Comparison of ENCODE assay signal across 8 cellular contexts in genomic region chr19:3304871-3305423, GRCh38.
DNase-seq lines count a peak whose midpoint lies in the region; ATAC-seq and TF ChIP-seq lines count a peak whose summit lies in the region.

No MANE protein-coding gene starts in this region.

- H2AFZ ChIP-seq in IMR-90 (replicated peaks; ENCODE audit: low read length, poor library complexity) (peak overlapping the region; percentile 71), parathyroid adenoma (peak overlapping the region; percentile 41)

- H3K9me3 ChIP-seq in IMR-90 (ENCODE audit: control insufficient read depth, insufficient read depth, low read length) (peaks cover 6% of the 10 kb centered on the region), parathyroid adenoma (ENCODE audit: control insufficient read depth, low read length) (no peaks in the 10 kb centered on the region), transverse colon (peaks cover 0 to 7% of the 10 kb centered on the region in 2 donors)

- H3K56ac ChIP-seq in IMR-90 (ENCODE audit: extremely low read depth, insufficient read depth, low read length): no peak overlapping the region

- no TSS peak for BruUV-seq in IMR-90 (replicated peaks; lab: Mats Ljungman, UMichigan)

- no peak overlapping the region for H3K9ac ChIP-seq in IMR-90 (ENCODE audit: low read depth, low read length)
- no peak overlapping the region for H3K9ac ChIP-seq in parathyroid adenoma

- peak; percentile 78 for ATAC-seq in IMR-90 (ENCODE audit: low read depth)

- TF ChIP-seq POLR2A in IMR-90 (IDR thresholded peaks at IDR 0.05; ENCODE audit: low read depth, low read length) (no peak), transverse colon (IDR thresholded peaks at IDR 0.05) (no peak)

- in situ Hi-C loops in IMR-90 (cut with MboI; ENCODE audit: low sequenced_read_pairs) (loop anchor here (25.0 kb wide), 1 partner anchor 307 kb away; the partner anchor contains the start of gene TBXA2R), transverse colon (cut with MboI; ENCODE audit: low pct_ligation_motif_present in 1 of 4, low pct_unique_long_range_greater_than_20kb in 1 of 4, low sequenced_read_pairs in 3 of 4) (loop anchor here in 1 of 4 donors (10.0 kb wide), 1 partner anchor 180 kb away; the partner anchor contains the start of genes SMIM24 and SMIM44)

- dilution Hi-C loops in IMR-90 (cut with HindIII; ENCODE audit: low sequenced_read_pairs, unreplicated experiment): no loop called here

- no peak overlapping the region for H4K8ac ChIP-seq in IMR-90 (ENCODE audit: low read depth in 2 of 2, low read length in 2 of 2)

- H3K36me3 ChIP-seq in IMR-90 (ENCODE audit: control insufficient read depth, insufficient read depth, low read length) (no peaks in the 10 kb centered on the region), parathyroid adenoma (ENCODE audit: control insufficient read depth, insufficient read depth, low read length) (no peaks in the 10 kb centered on the region), transverse colon (no peaks in the 10 kb centered on the region)

- no peaks in the 10 kb centered on the region for H3K9me1 ChIP-seq in IMR-90 (ENCODE audit: insufficient read depth, low read length)

- no peak overlapping the region for H4K5ac ChIP-seq in IMR-90 (ENCODE audit: low read depth, low read length)

- H3K27me3 ChIP-seq in IMR-90 (ENCODE audit: control insufficient read depth, insufficient read depth, low read length) (peaks cover 17% of the 10 kb centered on the region), parathyroid adenoma (ENCODE audit: control insufficient read depth, insufficient read depth, low read length) (no peaks in the 10 kb centered on the region), transverse colon (peaks cover 63% of the 10 kb centered on the region)

- no peak overlapping the region for H2AK9ac ChIP-seq in IMR-90 (replicated peaks; ENCODE audit: low read depth, low read length, poor library complexity)

- H3K4me1 ChIP-seq in IMR-90 (ENCODE audit: control insufficient read depth, insufficient read depth, low read length) (no peaks in the 10 kb centered on the region), parathyroid adenoma (no peaks in the 10 kb centered on the region), transverse colon (peaks cover 0 to 10% (median 4%) of the 10 kb centered on the region in 4 donors)

- H3K79me1 ChIP-seq in IMR-90 (ENCODE audit: low read depth in 1 of 2, low read length in 2 of 2): no peaks in the 10 kb centered on the region

- H2BK120ac ChIP-seq in IMR-90 (ENCODE audit: low read depth, low read length): no peak overlapping the region

- no peak overlapping the region for H3K4me3 ChIP-seq in IMR-90 (ENCODE audit: insufficient read depth, low read depth, low read length)
- no peak overlapping the region for H3K4me3 ChIP-seq in parathyroid adenoma (ENCODE audit: low read depth, low read length)
- peak overlapping the region in 1 of 4 donors; percentile 3 for H3K4me3 ChIP-seq in transverse colon

- H2AK5ac ChIP-seq in IMR-90 (ENCODE audit: low read depth, low read length): no peak overlapping the region

- no peak overlapping the region for H3K18ac ChIP-seq in IMR-90 (ENCODE audit: low read depth, low read length)

- POLR2A ChIA-PET in IMR-90 (lab: Charles Lee; ENCODE audit: unreplicated experiment): interaction anchor here (0.6 kb wide), 1 partner anchor 180 kb away, joined by 8 read pairs; no protein-coding TSS in a partner anchor
- POLR2A ChIA-PET in RWPE1 (lab: Yijun Ruan, JAX; ENCODE audit: low non-redundant PET): no interaction called here

- no peak overlapping the region for H3K14ac ChIP-seq in IMR-90 (replicated peaks; ENCODE audit: low read depth, low read length)

- peak; percentile 74 for DNase-seq in D341Med (ENCODE audit: low spot score)
- peak; percentile 41 for DNase-seq in IMR-90
- DNase-seq in RWPE1 (ENCODE audit: low spot score): peak; percentile 32
- peak; percentile 71 for DNase-seq in activated gamma-delta T cell treated with anti-CD3 and anti-CD28 coated beads, Interleukin-2, amount 50 U/mL, for 16 hours (ENCODE audit: low read depth)
- peak; percentile 44 for DNase-seq in globus pallidus (ENCODE audit: low spot score)
- peak; percentile 78 for DNase-seq in transverse colon
- DNase-seq in GOT3 (lab: John Stamatoyannopoulos, UW): no peak

- peak; percentile 83 for TF ChIP-seq RAD21 in IMR-90 (IDR thresholded peaks at IDR 0.05; ENCODE audit: low read length)

- H3K23ac ChIP-seq in IMR-90 (ENCODE audit: low read depth, low read length): no peak overlapping the region

- CTCF ChIA-PET in IMR-90 (lab: Yijun Ruan, JAX): interaction anchor here (0.6 to 2.6 kb wide), 11 partner anchors 9 to 356 kb away, joined by 3 to 7 read pairs (median 5); partner anchors contain the start of gene SMIM24
- CTCF ChIA-PET in RWPE1 (lab: Yijun Ruan, JAX): interaction anchor here (0.5 to 1.1 kb wide), 20 partner anchors 12 to 1149 kb away, joined by 3 to 6 read pairs (median 3); no protein-coding TSS in a partner anchor

- intact Hi-C loops in IMR-90 (cut with micrococcal nuclease) (loop anchor here (1.0 to 5.0 kb wide), 2 partner anchors 167 to 180 kb away; no protein-coding TSS in a partner anchor), transverse colon (cut with DNase I; ENCODE audit: low total_unique reads) (loop anchor here (5.0 to 10.0 kb wide), 2 partner anchors 167 to 310 kb away; no protein-coding TSS in a partner anchor)

- H3K27ac ChIP-seq in IMR-90 (ENCODE audit: insufficient read depth, low read length) (no peak overlapping the region), RWPE1 (0 out of 2 replicates have a peak overlapping the region, but pooled peaks have one; percentile 13), parathyroid adenoma (no peak overlapping the region), transverse colon (no peak overlapping the region)

- TF ChIP-seq CTCF in IMR-90 (conservative IDR thresholded peaks at IDR 0.05; ENCODE audit: low read depth, low read length): peak; percentile 88
- peak; percentile 91 for TF ChIP-seq CTCF in RWPE1 (conservative IDR thresholded peaks at IDR 0.05; ENCODE audit: low read depth)
- TF ChIP-seq CTCF in parathyroid adenoma (IDR thresholded peaks at IDR 0.05): peak; percentile 91
- peak; percentile 84 to 95 (median 88) for TF ChIP-seq CTCF in transverse colon (IDR thresholded peaks at IDR 0.05)

- no peak overlapping the region for H2BK20ac ChIP-seq in IMR-90 (ENCODE audit: low read depth, low read length)

- peak; percentile 54 for TF ChIP-seq EP300 in transverse colon (IDR thresholded peaks at IDR 0.05; ENCODE audit: low read depth)

- no peak overlapping the region for H2BK15ac ChIP-seq in IMR-90 (ENCODE audit: low read depth, low read length)

- no peaks in the 10 kb centered on the region for H3K79me2 ChIP-seq in parathyroid adenoma

- H3K4me2 ChIP-seq in IMR-90 (ENCODE audit: low read depth, low read length) (no peak overlapping the region), parathyroid adenoma (ENCODE audit: low read length) (no peak overlapping the region)

- H2BK5ac ChIP-seq in IMR-90 (ENCODE audit: low read depth, low read length, poor library complexity, severe bottlenecking): no peak overlapping the region

- H3K4ac ChIP-seq in IMR-90 (ENCODE audit: low read depth, low read length): no peak overlapping the region

- H4K91ac ChIP-seq in IMR-90 (ENCODE audit: insufficient read depth, low read depth, low read length): no peak overlapping the region

- 7% methylated on average over 10 of the region's 22 CpGs; no CpG with 5 or more reads in 1 of the 2 experiments for WGBS in IMR-90 (ENCODE audit: extremely low coverage in 2 of 2, insufficient read length in 1 of 2), 2 experiments
- WGBS in transverse colon (ENCODE audit: low coverage in 1 of 2), 2 donors: 0 to 7% methylated on average over 14 to 22 of the region's 22 CpGs

- no peaks in the 10 kb centered on the region for H4K20me1 ChIP-seq in IMR-90 (ENCODE audit: insufficient read depth, low read length)

TF ChIP-seq in IMR-90, 13 proteins besides CTCF, POLR2A, EP300 and RAD21:
- TF ChIP-seq SMC3 (IDR thresholded peaks at IDR 0.05; ENCODE audit: low read depth, low read length) (peak; percentile 57), ELK1 (IDR thresholded peaks at IDR 0.05; ENCODE audit: borderline replicate concordance, low read depth, low read length) (no peak)
TF ChIP-seq in IMR-90: peak in this region for 1.
